Comparison of ENCODE assay signal across 27 cellular contexts in the genomic region with DNA sequence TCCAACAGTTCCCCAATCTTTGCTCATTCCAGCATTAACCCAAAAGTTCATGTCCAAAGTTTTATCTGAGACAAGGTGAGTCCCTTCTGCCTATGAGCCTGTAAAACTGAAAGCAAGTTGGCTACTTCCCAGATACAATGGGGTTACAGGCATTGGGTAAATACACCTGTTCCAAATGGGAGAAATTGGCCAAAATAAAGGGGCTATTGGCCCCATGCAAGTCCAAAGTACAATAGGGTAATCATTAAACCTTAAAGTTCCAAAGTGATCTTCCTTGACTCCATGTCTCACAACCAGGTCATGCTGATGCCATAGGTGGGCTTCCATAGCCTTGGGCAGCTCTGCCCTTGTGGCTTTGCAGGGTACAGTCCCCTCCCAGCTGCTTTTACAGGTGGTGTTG.
"Had no signal": no experiment of that assay in that cellular context is flagged by ENCODE, and none has a peak within 500 bp of the region (broad histone marks: within the 10 kb centered on the region; RNA-seq: fewer than 3 reads in every experiment).

No MANE protein-coding gene starts in this region.

- H3K36me3 ChIP-seq: colonic mucosa, esophagus muscularis mucosa, esophagus squamous epithelium, gastrocnemius medialis, gastroesophageal sphincter, heart left ventricle, heart right ventricle had no signal

- H3K27ac ChIP-seq: colonic mucosa, coronary artery, dorsolateral prefrontal cortex, epithelial cell of prostate, esophagus muscularis mucosa, esophagus squamous epithelium, foreskin keratinocyte, gastrocnemius medialis, gastroesophageal sphincter, heart left ventricle, heart right ventricle had no signal

- H3K4me3 ChIP-seq: colonic mucosa, coronary artery, dorsolateral prefrontal cortex, esophagus muscularis mucosa, esophagus squamous epithelium, gastrocnemius medialis, gastroesophageal sphincter, heart left ventricle, heart right ventricle had no signal

- H3K27me3 ChIP-seq: colonic mucosa, esophagus muscularis mucosa, esophagus squamous epithelium, foreskin keratinocyte, gastroesophageal sphincter, heart left ventricle had no signal

- H3K4me1 ChIP-seq: colonic mucosa, esophagus muscularis mucosa, esophagus squamous epithelium, foreskin keratinocyte, gastrocnemius medialis, gastroesophageal sphincter, heart left ventricle, heart right ventricle had no signal

- H3K9me3 ChIP-seq: colonic mucosa, esophagus muscularis mucosa, esophagus squamous epithelium, gastrocnemius medialis, gastroesophageal sphincter had no signal

- FAIRE-seq: colon, endometrium, endothelial cell of umbilical vein, frontal cortex had no signal

- DNase-seq: colonic mucosa; cortex of kidney; dermis blood vessel endothelial cell; dorsolateral prefrontal cortex; effector CD4-positive, alpha-beta T cell; effector CD8-positive, alpha-beta T cell; effector memory CD4-positive, alpha-beta T cell; effector memory CD8-positive, alpha-beta T cell; erythroblast; esophagus squamous epithelium; foreskin fibroblast; foreskin keratinocyte; foreskin melanocyte; gastrocnemius medialis; glutamatergic neuron; head of caudate nucleus; heart left ventricle; heart right ventricle had no signal

- ATAC-seq: effector memory CD8-positive, alpha-beta T cell; esophagus mucosa; foreskin keratinocyte; gastrocnemius medialis; gastroesophageal sphincter; heart left ventricle; heart right ventricle had no signal
